ENCODE assay signal across 11 cellular contexts in the genomic region with DNA sequence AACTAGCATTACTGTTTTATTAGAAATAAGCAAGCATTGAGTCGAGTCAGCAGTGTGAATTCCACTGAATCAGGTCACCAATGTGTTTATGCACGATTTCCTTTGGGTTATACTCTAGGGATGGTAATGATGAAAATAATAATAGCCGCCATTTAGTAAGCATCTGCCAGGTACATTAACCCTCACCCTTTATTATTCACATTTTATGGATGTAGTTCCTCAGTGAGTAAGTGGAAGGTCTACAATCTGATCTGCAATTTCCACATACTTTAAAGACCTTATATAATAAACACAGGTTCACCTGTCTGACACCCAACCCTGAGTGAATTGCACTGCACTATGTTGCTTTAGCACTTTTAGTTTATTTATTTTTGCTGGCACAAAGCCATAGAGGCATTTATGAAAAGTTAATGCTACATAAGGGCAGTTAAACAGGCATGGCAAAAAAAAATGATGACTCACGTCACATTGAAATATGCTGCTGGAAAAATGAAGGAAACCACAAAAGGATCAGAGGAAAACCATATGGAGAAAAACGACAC.
DNase-seq lines count a peak whose midpoint lies in the region; TF ChIP-seq lines count a peak whose summit lies in the region.
"Had no signal": no experiment of that assay in that cellular context is flagged by ENCODE, and none has a peak within 500 bp of the region (broad histone marks: within the 10 kb centered on the region; RNA-seq: fewer than 3 reads in every experiment).

No MANE protein-coding gene starts in this region.

- no peaks in the 10 kb centered on the region for H3K36me3 ChIP-seq in tibial nerve

- no peak overlapping the region for H3K4me3 Mint-ChIP-seq in activated naive CD8-positive, alpha-beta T cell treated with anti-CD3 and anti-CD28 coated beads for 36 hours
- H3K4me3 Mint-ChIP-seq: activated CD4-positive, alpha-beta T cell treated with anti-CD3 and anti-CD28 coated beads for 36 hours; activated naive CD4-positive, alpha-beta T cell treated with anti-CD3 and anti-CD28 coated beads, Interleukin-2, amount 10 ng/mL, durations not matched to agents 7 days and 5 days had no signal

- WGBS in tibial nerve, 2 donors = 56 to 58% methylated on average over 5 of the region's 5 CpGs

- no peak for TF ChIP-seq CTCF in tibial nerve (IDR thresholded peaks at IDR 0.05)

- no peak overlapping the region for H3K4me3 ChIP-seq in tibial nerve

- no peaks in the 10 kb centered on the region for H3K9me3 ChIP-seq in tibial nerve

- H3K9me3 Mint-ChIP-seq in activated naive CD8-positive, alpha-beta T cell treated with anti-CD3 and anti-CD28 coated beads for 36 hours = no peaks in the 10 kb centered on the region
- H3K9me3 Mint-ChIP-seq: activated naive CD4-positive, alpha-beta T cell treated with anti-CD3 and anti-CD28 coated beads, Interleukin-2, amount 10 ng/mL, durations not matched to agents 7 days and 5 days had no signal

- no peak for TF ChIP-seq POLR2A in tibial nerve (IDR thresholded peaks at IDR 0.05)

- peak; percentile 1 for DNase-seq in NCI-H2227 (lab: John Stamatoyannopoulos, UW; ENCODE audit: unreplicated experiment)
- DNase-seq in NCI-H2227 treated with DMSO at 0.1 percent for 48 hours (lab: John Stamatoyannopoulos, UW) = no peak
- DNase-seq in NCI-H460 (ENCODE audit: extremely low read depth, low read depth) = peak; percentile 7
- DNase-seq in epithelial cell of prostate (ENCODE audit: low read depth, low spot score) = peak; percentile 39
- DNase-seq in stromal cell of bone marrow (ENCODE audit: low read depth) = peak; percentile 50
- no peak for DNase-seq in activated CD4-positive, alpha-beta T cell treated with anti-CD3 and anti-CD28 coated beads, Interleukin-2, amount 50 U/mL, for 4 hours
- DNase-seq in tibial nerve (ENCODE audit: low spot score in 2 of 2) = no peak
- DNase-seq in activated naive CD8-positive, alpha-beta T cell treated with anti-CD3 and anti-CD28 coated beads for 36 hours = no peak
- DNase-seq: activated CD4-positive, alpha-beta T cell treated with anti-CD3 and anti-CD28 coated beads for 36 hours; activated naive CD4-positive, alpha-beta T cell treated with anti-CD3 and anti-CD28 coated beads, Interleukin-2, amount 10 ng/mL, durations not matched to agents 7 days and 5 days; retina had no signal

- H3K27ac Mint-ChIP-seq in activated naive CD8-positive, alpha-beta T cell treated with anti-CD3 and anti-CD28 coated beads for 36 hours = no peak overlapping the region
- H3K27ac Mint-ChIP-seq: activated CD4-positive, alpha-beta T cell treated with anti-CD3 and anti-CD28 coated beads for 36 hours; activated naive CD4-positive, alpha-beta T cell treated with anti-CD3 and anti-CD28 coated beads, Interleukin-2, amount 10 ng/mL, durations not matched to agents 7 days and 5 days had no signal

- no peaks in the 10 kb centered on the region for H3K4me1 Mint-ChIP-seq in activated naive CD8-positive, alpha-beta T cell treated with anti-CD3 and anti-CD28 coated beads for 36 hours
- H3K4me1 Mint-ChIP-seq: activated CD4-positive, alpha-beta T cell treated with anti-CD3 and anti-CD28 coated beads for 36 hours; activated naive CD4-positive, alpha-beta T cell treated with anti-CD3 and anti-CD28 coated beads, Interleukin-2, amount 10 ng/mL, durations not matched to agents 7 days and 5 days had no signal

- H3K27ac ChIP-seq in epithelial cell of prostate (no peak overlapping the region), tibial nerve (no peak overlapping the region)

- no peaks in the 10 kb centered on the region for H3K36me3 Mint-ChIP-seq in activated naive CD8-positive, alpha-beta T cell treated with anti-CD3 and anti-CD28 coated beads for 36 hours
- H3K36me3 Mint-ChIP-seq: activated naive CD4-positive, alpha-beta T cell treated with anti-CD3 and anti-CD28 coated beads, Interleukin-2, amount 10 ng/mL, durations not matched to agents 7 days and 5 days had no signal

- no peak for TF ChIP-seq EP300 in tibial nerve (IDR thresholded peaks at IDR 0.05)

- H3K27me3 Mint-ChIP-seq in activated naive CD8-positive, alpha-beta T cell treated with anti-CD3 and anti-CD28 coated beads for 36 hours = no peaks in the 10 kb centered on the region
- H3K27me3 Mint-ChIP-seq: activated naive CD4-positive, alpha-beta T cell treated with anti-CD3 and anti-CD28 coated beads, Interleukin-2, amount 10 ng/mL, durations not matched to agents 7 days and 5 days had no signal

- H3K27me3 ChIP-seq in tibial nerve = no peaks in the 10 kb centered on the region

- no peaks in the 10 kb centered on the region for H3K4me1 ChIP-seq in tibial nerve

Comparison
In these comparisons a context has a peak if more than half of its experiments do, and no peak if none do; other contexts are left out.
1. DNase-seq: peak in NCI-H2227 (single experiment), NCI-H460 (single experiment), epithelial cell of prostate (single experiment) and stromal cell of bone marrow (single experiment); none in NCI-H2227 treated with DMSO at 0.1 percent for 48 hours (single experiment), activated CD4-positive, alpha-beta T cell treated with anti-CD3 and anti-CD28 coated beads, Interleukin-2, amount 50 U/mL, for 4 hours (0 of 2), tibial nerve (0 of 2) and activated naive CD8-positive, alpha-beta T cell treated with anti-CD3 and anti-CD28 coated beads for 36 hours (single experiment).